13 cellular contexts compared by ENCODE assay signal in the genomic region with DNA sequence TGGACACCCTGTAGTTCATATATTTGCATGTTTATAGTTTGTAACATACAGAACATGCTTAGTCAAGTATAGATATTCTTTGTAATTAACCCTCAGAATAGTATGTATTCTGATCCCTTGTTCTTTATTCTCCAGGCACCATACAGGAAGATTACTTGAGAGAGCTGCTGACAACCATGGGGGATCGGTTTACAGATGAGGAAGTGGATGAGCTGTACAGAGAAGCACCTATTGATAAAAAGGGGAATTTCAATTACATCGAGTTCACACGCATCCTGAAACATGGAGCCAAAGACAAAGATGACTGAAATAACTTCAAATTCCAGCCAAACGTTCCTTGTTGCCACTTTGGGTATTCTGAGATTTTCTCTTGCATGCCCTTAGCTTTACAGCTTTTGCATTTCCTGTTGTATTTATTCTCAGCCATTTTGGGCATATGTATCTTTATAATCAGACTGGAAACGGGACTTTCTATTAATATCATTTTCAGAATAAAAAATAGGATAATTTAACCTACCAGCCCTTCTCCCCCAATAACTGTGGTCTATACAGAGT. TPM values are rescaled to one million over a fixed set of nuclear protein-coding genes. Genes with fewer than 3 reads are reported as not detected.
DNase-seq lines count a peak whose midpoint lies in the region; TF ChIP-seq lines count a peak whose summit lies in the region.
"Had no signal": no experiment of that assay in that cellular context is flagged by ENCODE, and none has a peak within 500 bp of the region (broad histone marks: within the 10 kb centered on the region; RNA-seq: fewer than 3 reads in every experiment).

No MANE protein-coding gene starts in this region.

- CTCF ChIA-PET in SK-N-SH (lab: Yijun Ruan, JAX) = interaction anchor here (3.2 kb wide), 1 partner anchor 9 kb away, joined by 11 read pairs; no protein-coding TSS in a partner anchor

- intact Hi-C loops in spleen (cut with DNase I; ENCODE audit: low total_unique reads) = no loop called here

- peaks cover 89% of the 10 kb centered on the region for H3K4me1 ChIP-seq in SJSA1 (replicated peaks)
- H3K4me1 ChIP-seq in spleen = peaks cover 61 to 100% (median 92%) of the 10 kb centered on the region in 6 donors
- peaks cover under 1 to 34% of the 10 kb centered on the region in 2 experiments; a peak in 3 of 4 replicates for H3K4me1 ChIP-seq in SK-N-SH (ENCODE audit: control insufficient read depth in 1 of 2, insufficient read depth in 2 of 2, low read depth in 1 of 2, low read length in 1 of 2)

- H3K4me2 ChIP-seq in SK-N-SH = no peak overlapping the region

- no peak for TF ChIP-seq POLR2A in spleen (IDR thresholded peaks at IDR 0.05)

- H3K27ac ChIP-seq in SJSA1 (peak overlapping the region; percentile 90; the same call in 1 of the 2 replicates), spleen (peak overlapping the region in 6 of 8 donors; percentile 1 to 54 (median 41)), SK-N-SH (ENCODE audit: low read depth in 2 of 2, low read length in 1 of 2) (peak overlapping the region in 1 of 2 experiments; percentile 39; a peak in 2 of 4 replicates)

- no peak overlapping the region for H3K4me3 Mint-ChIP-seq in T-helper 1 cell treated with Interleukin-12 subunit alpha and Interleukin-12 subunit beta and Interleukin-4 antibody, amounts not matched to agents 30 μg/mL and 1 μg/mL, for 36 hours
- peak overlapping the region; percentile 28 for H3K4me3 Mint-ChIP-seq in endothelial cell (ENCODE audit: unreplicated experiment)

- H3K36me3 Mint-ChIP-seq in T-helper 1 cell treated with Interleukin-12 subunit alpha and Interleukin-12 subunit beta and Interleukin-4 antibody, amounts not matched to agents 30 μg/mL and 1 μg/mL, for 36 hours (ENCODE audit: low read depth) = peaks cover 63% of the 10 kb centered on the region
- peaks cover 41% of the 10 kb centered on the region for H3K36me3 Mint-ChIP-seq in endothelial cell (ENCODE audit: low read depth, unreplicated experiment)

- POLR2A ChIA-PET in SK-N-SH (lab: Yijun Ruan, JAX) = interaction anchor here (0.8 kb wide), 1 partner anchor 9 kb away, joined by 3 read pairs; no protein-coding TSS in a partner anchor

- no peak overlapping the region for H3K9ac ChIP-seq in SK-N-SH

- no peak for TF ChIP-seq EP300 in SK-N-SH (IDR thresholded peaks at IDR 0.05; ENCODE audit: borderline replicate concordance in 1 of 2, low read depth in 1 of 2, low read length in 1 of 2)

- WGBS in spleen, 5 donors = 36 to 54% (median 44%) methylated on average over 5 of the region's 5 CpGs
- 88% methylated on average over 5 of the region's 5 CpGs for WGBS in SK-N-SH (ENCODE audit: low lambda C conversion rate)

- peaks cover 80% of the 10 kb centered on the region for H3K4me1 Mint-ChIP-seq in T-helper 1 cell treated with Interleukin-12 subunit alpha and Interleukin-12 subunit beta and Interleukin-4 antibody, amounts not matched to agents 30 μg/mL and 1 μg/mL, for 36 hours (ENCODE audit: low read depth)
- peaks cover 47% of the 10 kb centered on the region for H3K4me1 Mint-ChIP-seq in endothelial cell (ENCODE audit: unreplicated experiment)

- H3K4me3 ChIP-seq in SJSA1 (no peak overlapping the region), spleen (no peak overlapping the region), SK-N-SH (ENCODE audit: low read depth in 2 of 2, low read length in 1 of 2) (no peak overlapping the region)
- H3K4me3 ChIP-seq: pancreas had no signal

- H3K9me3 ChIP-seq in SJSA1 (replicated peaks) = no peaks in the 10 kb centered on the region
- H3K9me3 ChIP-seq in spleen = no peaks in the 10 kb centered on the region
- no peaks in the 10 kb centered on the region for H3K9me3 ChIP-seq in SK-N-SH
- H3K9me3 ChIP-seq: pancreas had no signal

- H3K36me3 ChIP-seq in SJSA1 (peaks cover 81% of the 10 kb centered on the region), spleen (peaks cover 7 to 76% (median 50%) of the 10 kb centered on the region in 6 donors), SK-N-SH (replicated peaks in 1 of 2; ENCODE audit: control insufficient read depth in 1 of 2, insufficient read depth in 2 of 2, low read length in 1 of 2) (peaks cover 66 to 68% of the 10 kb centered on the region in 2 experiments)

- H3K27ac Mint-ChIP-seq in T-helper 1 cell treated with Interleukin-12 subunit alpha and Interleukin-12 subunit beta and Interleukin-4 antibody, amounts not matched to agents 30 μg/mL and 1 μg/mL, for 36 hours = peak overlapping the region; percentile 41
- no peak overlapping the region for H3K27ac Mint-ChIP-seq in endothelial cell (ENCODE audit: unreplicated experiment)

- no peaks in the 10 kb centered on the region for H3K27me3 Mint-ChIP-seq in T-helper 1 cell treated with Interleukin-12 subunit alpha and Interleukin-12 subunit beta and Interleukin-4 antibody, amounts not matched to agents 30 μg/mL and 1 μg/mL, for 36 hours (ENCODE audit: low read depth)
- peaks cover 2% of the 10 kb centered on the region for H3K27me3 Mint-ChIP-seq in endothelial cell (ENCODE audit: unreplicated experiment)

- peaks cover 78% of the 10 kb centered on the region for H3F3A ChIP-seq in SK-N-SH (replicated peaks; ENCODE audit: insufficient read depth)

- H3K9me2 ChIP-seq in SK-N-SH = no peaks in the 10 kb centered on the region

- H4K20me1 ChIP-seq in SK-N-SH (ENCODE audit: insufficient read depth) = peaks cover 12% of the 10 kb centered on the region

- TF ChIP-seq RAD21 in SK-N-SH (IDR thresholded peaks at IDR 0.05; ENCODE audit: low read length) = no peak

- no peaks in the 10 kb centered on the region for H3K27me3 ChIP-seq in SJSA1 (replicated peaks)
- no peaks in the 10 kb centered on the region for H3K27me3 ChIP-seq in spleen (replicated peaks in 1 of 7)
- H3K27me3 ChIP-seq in SK-N-SH (ENCODE audit: insufficient read depth) = no peaks in the 10 kb centered on the region
- H3K27me3 ChIP-seq: pancreas had no signal

- H2AFZ ChIP-seq in SK-N-SH (ENCODE audit: low read depth) = no peak overlapping the region

- H3K9me3 Mint-ChIP-seq in T-helper 1 cell treated with Interleukin-12 subunit alpha and Interleukin-12 subunit beta and Interleukin-4 antibody, amounts not matched to agents 30 μg/mL and 1 μg/mL, for 36 hours = no peaks in the 10 kb centered on the region
- no peaks in the 10 kb centered on the region for H3K9me3 Mint-ChIP-seq in endothelial cell (ENCODE audit: unreplicated experiment)

- no peak for DNase-seq in T-helper 1 cell
- no peak for DNase-seq in SJSA1 (ENCODE audit: low read depth in 1 of 2, low spot score in 2 of 2)
- DNase-seq in endothelial cell (ENCODE audit: low spot score) = no peak
- DNase-seq in spleen = no peak
- no peak for DNase-seq in NCI-H2171 treated with DMSO at 0.1 percent for 48 hours (lab: John Stamatoyannopoulos, UW)
- DNase-seq in NCI-H146 (lab: John Stamatoyannopoulos, UW) = no peak
- DNase-seq in SK-N-SH = no peak
- DNase-seq: ACHN; activated CD4-positive, CD25-positive, alpha-beta regulatory T cell treated with anti-CD3 and anti-CD28 coated beads, Interleukin-2, amount 50 U/mL, for 72 hours; caudate nucleus; NCI-H82; pancreas had no signal

- peaks cover 86% of the 10 kb centered on the region for H3K79me2 ChIP-seq in SK-N-SH (ENCODE audit: insufficient read depth)

- TF ChIP-seq CTCF in endothelial cell (IDR thresholded peaks at IDR 0.05; ENCODE audit: unreplicated experiment) (no peak), spleen (IDR thresholded peaks at IDR 0.05 in 8 of 11, conservative IDR thresholded peaks at IDR 0.05 in 3 of 11) (no peak), SK-N-SH (IDR thresholded peaks at IDR 0.05) (no peak)

TF ChIP-seq in SK-N-SH, 30 proteins besides CTCF, POLR2A, EP300 and RAD21:
- no peak for TF ChIP-seq IRF3 (IDR thresholded peaks at IDR 0.05; ENCODE audit: low read depth, low read length)

RNA-seq across cellular contexts. Expression of gene MYL12B, which starts 6.2 kb away (rescaled TPM):
- total RNA-seq in SJSA1 (2014; rRNA removed; shearing (Covaris generic)) = 561 and 830 TPM in 2 replicates
- total RNA-seq in endothelial cell (ENCODE audit: unreplicated experiment) = 298 TPM
- total RNA-seq in spleen = 100 to 1,000 TPM; 176 to 254 (median 199) TPM
- 100 to 1,000 TPM; 290 to 371 (median 360) TPM for polyA plus RNA-seq in spleen
- 555 and 645 TPM in 2 replicates for polyA plus RNA-seq in SK-N-SH (2012; rRNA removed)
- polyA plus RNA-seq in SK-N-SH (2012; cell fraction: cytosol; rRNA removed) = 727 and 733 TPM in 2 replicates
- polyA plus RNA-seq in SK-N-SH (2012; cell fraction: nucleus; rRNA removed) = 166 and 313 TPM in 2 replicates

RNA-seq across cellular contexts. Expression of gene MYL12A, which starts 8.1 kb away (rescaled TPM):
- 1,425 and 1,642 TPM in 2 replicates for total RNA-seq in SJSA1 (2014; rRNA removed; shearing (Covaris generic))
- total RNA-seq in endothelial cell (ENCODE audit: unreplicated experiment) (430 TPM), spleen (100 to 1,000 TPM; 442 to 675 (median 581) TPM)
- polyA plus RNA-seq in spleen (100 to 1,000 TPM; 422 to 675 (median 592) TPM), SK-N-SH (2012; rRNA removed) (448 and 565 TPM in 2 replicates)
- polyA plus RNA-seq in SK-N-SH (2012; cell fraction: cytosol; rRNA removed) = 686 and 851 TPM in 2 replicates
- 145 and 283 TPM in 2 replicates for polyA plus RNA-seq in SK-N-SH (2012; cell fraction: nucleus; rRNA removed)

RNA-seq across cellular contexts. Expression of gene MYOM1, which starts 35.9 kb away (rescaled TPM):
- total RNA-seq in SJSA1 (2014; rRNA removed; shearing (Covaris generic)) = not detected in 2 replicates
- total RNA-seq in endothelial cell (ENCODE audit: unreplicated experiment) (0.49 TPM), spleen (1 to 10 TPM; 1.4 to 2.7 (median 1.8) TPM)
- polyA plus RNA-seq in spleen (1 to 10 TPM; 1.2 to 6.2 (median 2.4) TPM), SK-N-SH (2012; rRNA removed) (0.07 and 0.08 TPM in 2 replicates)
- polyA plus RNA-seq in SK-N-SH (2012; cell fraction: cytosol; rRNA removed) = 0.13 and 0.18 TPM in 2 replicates
- polyA plus RNA-seq in SK-N-SH (2012; cell fraction: nucleus; rRNA removed) = 0.20 and 0.21 TPM in 2 replicates
